Comparison of ENCODE assay signal across 20 cellular contexts in the genomic region with DNA sequence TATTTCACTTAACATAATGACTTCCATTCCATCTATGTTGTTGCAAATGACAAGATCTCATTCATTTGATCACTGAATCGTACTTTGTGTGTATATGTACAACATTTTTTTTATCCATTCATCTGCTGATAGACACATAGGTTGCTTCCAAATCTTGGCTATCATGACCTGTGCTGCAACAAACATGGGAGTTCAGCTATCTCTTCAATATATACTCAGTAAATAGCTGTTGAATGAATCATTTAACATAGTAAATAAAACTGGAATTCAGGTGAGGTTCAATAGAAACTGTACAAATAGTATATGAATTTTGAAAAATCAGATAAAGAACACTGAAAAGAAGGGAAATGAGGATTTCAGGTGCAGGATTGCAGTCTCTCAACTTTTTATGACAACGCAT.
DNase-seq lines count a peak whose midpoint lies in the region; ATAC-seq, FAIRE-seq and TF ChIP-seq lines count a peak whose summit lies in the region.
"Had no signal": no experiment of that assay in that cellular context is flagged by ENCODE, and none has a peak within 500 bp of the region (broad histone marks: within the 10 kb centered on the region; RNA-seq: fewer than 3 reads in every experiment).

No MANE protein-coding gene starts in this region.

- H3K9me2 ChIP-seq in PC-9 (ENCODE audit: insufficient read depth) (no peaks in the 10 kb centered on the region), hepatocyte (replicated peaks; ENCODE audit: insufficient read depth) (no peaks in the 10 kb centered on the region)

- no peaks in the 10 kb centered on the region for H3K9me1 ChIP-seq in K562 (ENCODE audit: control insufficient read depth, insufficient read depth, low read length)

- CTCF ChIA-PET in Caco-2 (lab: Charles Lee) (interaction anchor here (1.2 kb wide), 1 partner anchor 28 kb away, joined by 6 read pairs; no protein-coding TSS in a partner anchor), PC-9 (lab: Charles Lee) (no interaction called here), K562 (lab: Yijun Ruan, JAX; ENCODE audit: low intra/inter-chr PET ratio) (no interaction called here)

- POLR2A ChIA-PET in Caco-2 (lab: Charles Lee) (no interaction called here), PC-9 (lab: Charles Lee; ENCODE audit: unreplicated experiment) (interaction anchor here (0.6 kb wide), 1 partner anchor 621 kb away, joined by 5 read pairs; no protein-coding TSS in a partner anchor), K562 (lab: Yijun Ruan, JAX) (no interaction called here)

- H3K9ac ChIP-seq in K562 (ENCODE audit: insufficient read depth in 1 of 2, low read depth in 2 of 2, low read length in 2 of 2) = no peak overlapping the region

- peaks cover 39% of the 10 kb centered on the region for H3K9me3 Mint-ChIP-seq in Caco-2 (ENCODE audit: unreplicated experiment)

- H3K36me3 ChIP-seq in Caco-2 (ENCODE audit: control insufficient read depth, insufficient read depth, low read length) = no peaks in the 10 kb centered on the region
- no peaks in the 10 kb centered on the region for H3K36me3 ChIP-seq in PC-9 (ENCODE audit: low read depth)
- no peaks in the 10 kb centered on the region for H3K36me3 ChIP-seq in K562 (ENCODE audit: control insufficient read depth, insufficient read depth, low read length)
- H3K36me3 ChIP-seq in hepatocyte (replicated peaks; ENCODE audit: insufficient read depth, low read depth) = no peaks in the 10 kb centered on the region
- H3K36me3 ChIP-seq in lower lobe of right lung = no peaks in the 10 kb centered on the region

- no peak for TF ChIP-seq RAD21 in K562 (CRISPR knock-in tag; conservative IDR thresholded peaks at IDR 0.05 in 1 of 2, IDR thresholded peaks at IDR 0.05 in 1 of 2)

- ATAC-seq in K562 (no peak), lower lobe of right lung (no peak)

- no peak for TF ChIP-seq POLR2A in K562 (conservative IDR thresholded peaks at IDR 0.05)
- TF ChIP-seq POLR2A in GM12892 (IDR thresholded peaks at IDR 0.05; ENCODE audit: low read depth, low read length) = no peak

- H3K27me3 ChIP-seq in Caco-2 (replicated peaks; ENCODE audit: control insufficient read depth, insufficient read depth, low read length) (no peaks in the 10 kb centered on the region), PC-9 (ENCODE audit: insufficient read depth, low read depth) (no peaks in the 10 kb centered on the region), K562 (ENCODE audit: control insufficient read depth in 2 of 2, insufficient read depth in 2 of 2, low read length in 2 of 2) (no peaks in the 10 kb centered on the region), hepatocyte (no peaks in the 10 kb centered on the region), lower lobe of right lung (ENCODE audit: low read depth) (no peaks in the 10 kb centered on the region)

- H3K27ac Mint-ChIP-seq in Caco-2 (ENCODE audit: unreplicated experiment) = no peak overlapping the region
- H3K27ac Mint-ChIP-seq: CD4-positive, alpha-beta memory T cell had no signal

- DNase-seq in Caco-2 = peak; percentile 51 to 53
- peak in 1 of 2 experiments; percentile 55 for DNase-seq in PC-9
- DNase-seq in K562 (ENCODE audit: extremely low read depth in 1 of 4, low spot score in 3 of 4) = no peak
- DNase-seq in hepatocyte (ENCODE audit: low spot score) = no peak
- no peak for DNase-seq in T-helper 2 cell
- DNase-seq in NCI-H1048 (lab: John Stamatoyannopoulos, UW) = no peak
- no peak for DNase-seq in lower lobe of right lung
- no peak for DNase-seq in GM12892 (ENCODE audit: insufficient read length)
- DNase-seq: C1 segment of cervical spinal cord; CD4-positive, alpha-beta memory T cell; DMS79 treated with DMSO at 0.1 percent for 48 hours; H7; KG1; NCI-H1105; NCI-H2029; NCI-H446; NCI-H524 treated with DMSO at 0.1 percent for 48 hours; NCI-H774; SIG-M5 had no signal

- H4K20me1 ChIP-seq in PC-9 (ENCODE audit: insufficient read depth) (no peaks in the 10 kb centered on the region), K562 (replicated peaks; ENCODE audit: control insufficient read depth, insufficient read depth, low read length) (no peaks in the 10 kb centered on the region), hepatocyte (ENCODE audit: insufficient read depth, poor library complexity, severe bottlenecking) (no peaks in the 10 kb centered on the region)

- H3K27me3 Mint-ChIP-seq in Caco-2 (ENCODE audit: insufficient read depth, unreplicated experiment) = no peaks in the 10 kb centered on the region
- H3K27me3 Mint-ChIP-seq: CD4-positive, alpha-beta memory T cell had no signal

- H3K9me3 ChIP-seq in Caco-2 (0 out of 2 replicates have a peak, but pooled peaks cover 3% of the 10 kb centered on the region), PC-9 (ENCODE audit: insufficient read depth, low read depth) (no peaks in the 10 kb centered on the region), K562 (replicated peaks; ENCODE audit: control insufficient read depth, insufficient read depth, low read depth, low read length) (no peaks in the 10 kb centered on the region; the same call in 1 of the 2 replicates), hepatocyte (ENCODE audit: low read depth) (no peaks in the 10 kb centered on the region), lower lobe of right lung (no peaks in the 10 kb centered on the region)

- WGBS in K562 (ENCODE audit: insufficient coverage, low coverage, missing lambda C conversion rate) = under 1% methylated on average over 2 of the region's 2 CpGs
- WGBS in hepatocyte (ENCODE audit: low lambda C conversion rate, missing lambda C conversion rate) = 52% methylated on average over 2 of the region's 2 CpGs

- H3K79me2 ChIP-seq in PC-9 (ENCODE audit: low read depth) = no peaks in the 10 kb centered on the region
- H3K79me2 ChIP-seq in K562 (ENCODE audit: control insufficient read depth, insufficient read depth, low read length) = no peaks in the 10 kb centered on the region
- no peaks in the 10 kb centered on the region for H3K79me2 ChIP-seq in hepatocyte

- TF ChIP-seq CTCF in Caco-2 (IDR thresholded peaks at IDR 0.05; ENCODE audit: insufficient read depth in 1 of 2, low read depth in 1 of 2, low read length in 1 of 2, severe bottlenecking in 1 of 2, unreplicated experiment in 1 of 2) (no peak), PC-9 (conservative IDR thresholded peaks at IDR 0.05) (no peak), K562 (IDR thresholded peaks at IDR 0.05 in 2 of 3, conservative IDR thresholded peaks at IDR 0.05 in 1 of 3; ENCODE audit: insufficient read depth in 2 of 3, low read depth in 1 of 3, low read length in 3 of 3) (no peak), hepatocyte (IDR thresholded peaks at IDR 0.05; ENCODE audit: poor library complexity) (no peak), lower lobe of right lung (IDR thresholded peaks at IDR 0.05) (no peak)

- H3K4me2 ChIP-seq in PC-9 = peak overlapping the region; percentile 14
- no peak overlapping the region for H3K4me2 ChIP-seq in K562 (ENCODE audit: insufficient read depth, low read length)
- peak overlapping the region; percentile 8 for H3K4me2 ChIP-seq in hepatocyte

- intact Hi-C loops in Caco-2 (cut with micrococcal nuclease; ENCODE audit: unreplicated experiment) = loop anchor here (2.0 to 5.0 kb wide), 2 partner anchors 88 to 344 kb away; no protein-coding TSS in a partner anchor
- intact Hi-C loops in PC-9 (cut with micrococcal nuclease; ENCODE audit: unreplicated experiment) = no loop called here
- intact Hi-C loops in K562 (cut with micrococcal nuclease) = no loop called here
- intact Hi-C loops in lower lobe of right lung (cut with DNase I) = no loop called here

- no peak for FAIRE-seq in K562 (lab: Jason Lieb, UNC)
- FAIRE-seq in GM12892 (lab: Jason Lieb, UNC) = no peak

- H3K4me3 Mint-ChIP-seq in Caco-2 (ENCODE audit: unreplicated experiment) = peak overlapping the region; percentile 58
- H3K4me3 Mint-ChIP-seq: CD4-positive, alpha-beta memory T cell had no signal

- BruUV-seq in Caco-2 (replicated peaks; lab: Mats Ljungman, UMichigan) (no TSS peak), PC-9 (replicated peaks; lab: Mats Ljungman, UMichigan) (no TSS peak), K562 (replicated peaks; lab: Mats Ljungman, UMichigan) (no TSS peak)

- H3F3A ChIP-seq in PC-9 (ENCODE audit: insufficient read depth, low read depth) = peaks cover 13% of the 10 kb centered on the region

- H2AFZ ChIP-seq in PC-9 (no peak overlapping the region), K562 (ENCODE audit: low read depth, low read length) (no peak overlapping the region), hepatocyte (no peak overlapping the region)

- H3K4me3 ChIP-seq in Caco-2 (ENCODE audit: low read depth, low read length) = no peak overlapping the region
- no peak overlapping the region for H3K4me3 ChIP-seq in PC-9
- no peak overlapping the region for H3K4me3 ChIP-seq in K562
- no peak overlapping the region for H3K4me3 ChIP-seq in hepatocyte
- H3K4me3 ChIP-seq in lower lobe of right lung = no peak overlapping the region
- H3K4me3 ChIP-seq: SK-N-MC had no signal

- H3K27ac ChIP-seq in PC-9 (peak overlapping the region; percentile 87), K562 (ENCODE audit: extremely low read depth, low read depth, low read length) (no peak overlapping the region), hepatocyte (peak overlapping the region; percentile 53), lower lobe of right lung (no peak overlapping the region)
- H3K27ac ChIP-seq: SK-N-MC had no signal

- in situ Hi-C loops in K562 (cut with MboI) = no loop called here

- peaks cover 36% of the 10 kb centered on the region for H3K4me1 ChIP-seq in Caco-2
- peaks cover 31% of the 10 kb centered on the region for H3K4me1 ChIP-seq in PC-9 (replicated peaks; ENCODE audit: insufficient read depth)
- H3K4me1 ChIP-seq in K562 (replicated peaks in 1 of 2; ENCODE audit: control insufficient read depth in 2 of 2, insufficient read depth in 2 of 2, low read length in 2 of 2) = no peaks in the 10 kb centered on the region
- H3K4me1 ChIP-seq in hepatocyte (ENCODE audit: insufficient read depth) = peaks cover 6% of the 10 kb centered on the region
- no peaks in the 10 kb centered on the region for H3K4me1 ChIP-seq in lower lobe of right lung

- peaks cover 23% of the 10 kb centered on the region for H3K36me3 Mint-ChIP-seq in Caco-2 (ENCODE audit: insufficient read depth, unreplicated experiment)
- H3K36me3 Mint-ChIP-seq: CD4-positive, alpha-beta memory T cell had no signal

- H3K4me1 Mint-ChIP-seq in Caco-2 (ENCODE audit: low read depth, unreplicated experiment) = peaks cover 36% of the 10 kb centered on the region
- H3K4me1 Mint-ChIP-seq: CD4-positive, alpha-beta memory T cell had no signal

- no peak for TF ChIP-seq EP300 in K562 (IDR thresholded peaks at IDR 0.05; ENCODE audit: low read length)

TF ChIP-seq in K562, 482 proteins besides CTCF, POLR2A, EP300 and RAD21 (continues in another document):
- TF ChIP-seq PKNOX1 (IDR thresholded peaks at IDR 0.05) (no peak), ZNF507 (tag; conservative IDR thresholded peaks at IDR 0.05) (peak; percentile 34; the same call in 1 of the 2 replicates)

Comparison
In these comparisons a context has a peak if more than half of its experiments do, and no peak if none do; other contexts are left out.
1. DNase-seq: peak in Caco-2 (2 of 2); none in K562 (0 of 4), hepatocyte (single experiment), T-helper 2 cell (0 of 5), NCI-H1048 (single experiment), lower lobe of right lung (single experiment) and GM12892 (single experiment).
2. H3K27ac ChIP-seq: peak in PC-9 (single experiment) and hepatocyte (single experiment); none in K562 (single experiment) and lower lobe of right lung (single experiment).